In genomic region chr5:45252991-45253390, GRCh38 we compare ENCODE assay signal across 22 cellular contexts.
A peak's percentile ranks its signal among the peaks of the same experiment; 100 is the strongest.
DNase-seq lines count a peak whose midpoint lies in the region; ATAC-seq, FAIRE-seq and TF ChIP-seq lines count a peak whose summit lies in the region.
"Had no signal": no experiment of that assay in that cellular context is flagged by ENCODE, and none has a peak within 500 bp of the region (broad histone marks: within the 10 kb centered on the region; RNA-seq: fewer than 3 reads in every experiment).

No MANE protein-coding gene starts in this region.

- H3K4me1 ChIP-seq in pancreas: no peaks in the 10 kb centered on the region
- no peaks in the 10 kb centered on the region for H3K4me1 ChIP-seq in aorta (ENCODE audit: control insufficient read depth in 1 of 2, insufficient read depth in 2 of 2, low read length in 2 of 2)

- 6 to 16% methylated on average over 1 of the region's 1 CpG for WGBS in pancreas, 2 donors
- WGBS in aorta, 2 donors: 11 to 14% methylated on average over 1 of the region's 1 CpG

- H3K9me3 ChIP-seq in pancreas (no peaks in the 10 kb centered on the region), aorta (ENCODE audit: control insufficient read depth, low read length) (no peaks in the 10 kb centered on the region)

- no peak for FAIRE-seq in pancreas (lab: Jason Lieb, UNC)

- H3K27ac ChIP-seq in pancreas (no peak overlapping the region), aorta (ENCODE audit: low read depth in 1 of 2, low read length in 2 of 2) (no peak overlapping the region)
- H3K27ac ChIP-seq: 22Rv1, PC-9 had no signal

- peak; percentile 77 for ATAC-seq in Right ventricle myocardium inferior
- peak; percentile 73 to 74 for ATAC-seq in left cardiac atrium
- peak in 3 of 4 donors; percentile 32 to 64 (median 51) for ATAC-seq in pancreas
- no peak for ATAC-seq in aorta (ENCODE audit: low FRiP score)
- ATAC-seq in HG02852 (IDR thresholded peaks at IDR 0.05; ENCODE audit: unreplicated experiment): no peak
- ATAC-seq: GM23338 had no signal

- TF ChIP-seq CTCF in pancreas (IDR thresholded peaks at IDR 0.05): no peak

- H3K27me3 ChIP-seq in pancreas (no peaks in the 10 kb centered on the region), aorta (ENCODE audit: control insufficient read depth in 1 of 2, insufficient read depth in 2 of 2, low read length in 1 of 2) (no peaks in the 10 kb centered on the region)

- DNase-seq in Right ventricle myocardium inferior (ENCODE audit: missing footprints): no peak
- DNase-seq in cardiac septum (ENCODE audit: low spot score): no peak
- DNase-seq in RPMI7951 (ENCODE audit: low read depth): peak; percentile 0
- no peak for DNase-seq in left cardiac atrium
- DNase-seq in pancreas: no peak
- no peak for DNase-seq in aorta
- DNase-seq in NCI-H146 treated with DMSO at 0.1 percent for 48 hours (lab: John Stamatoyannopoulos, UW; ENCODE audit: unreplicated experiment): no peak
- DNase-seq: Calu3, DMS79 treated with DMSO at 0.1 percent for 48 hours, H9, IMR-90, KG1, MM.1S, NCI-H1694, NCI-H2029 treated with DMSO at 0.1 percent for 48 hours, NCI-H526 treated with DMSO at 0.1 percent for 48 hours, PC-9, RPMI8226, SHP77 treated with DMSO at 0.1 percent for 48 hours had no signal

- H3K36me3 ChIP-seq in pancreas: no peaks in the 10 kb centered on the region
- no peaks in the 10 kb centered on the region for H3K36me3 ChIP-seq in aorta (ENCODE audit: control insufficient read depth in 1 of 2, insufficient read depth in 2 of 2, low read length in 1 of 2)

- no peak overlapping the region for H3K4me3 ChIP-seq in pancreas
- H3K4me3 ChIP-seq in aorta (ENCODE audit: low read length in 2 of 2): no peak overlapping the region
- H3K4me3 ChIP-seq: GM23338, PC-9 had no signal

- intact Hi-C loops in Right ventricle myocardium inferior (cut with DNase I) (no loop called here), cardiac septum (cut with DNase I) (no loop called here), left cardiac atrium (cut with DNase I) (no loop called here), pancreas (cut with DNase I) (no loop called here), aorta (cut with DNase I) (no loop called here)

Comparison
In these comparisons a context has a peak if more than half of its experiments do, and no peak if none do; other contexts are left out.
1. ATAC-seq: peak in Right ventricle myocardium inferior (single experiment), left cardiac atrium (2 of 2) and pancreas (3 of 4); none in aorta (single experiment) and HG02852 (single experiment).